In the genomic region with DNA sequence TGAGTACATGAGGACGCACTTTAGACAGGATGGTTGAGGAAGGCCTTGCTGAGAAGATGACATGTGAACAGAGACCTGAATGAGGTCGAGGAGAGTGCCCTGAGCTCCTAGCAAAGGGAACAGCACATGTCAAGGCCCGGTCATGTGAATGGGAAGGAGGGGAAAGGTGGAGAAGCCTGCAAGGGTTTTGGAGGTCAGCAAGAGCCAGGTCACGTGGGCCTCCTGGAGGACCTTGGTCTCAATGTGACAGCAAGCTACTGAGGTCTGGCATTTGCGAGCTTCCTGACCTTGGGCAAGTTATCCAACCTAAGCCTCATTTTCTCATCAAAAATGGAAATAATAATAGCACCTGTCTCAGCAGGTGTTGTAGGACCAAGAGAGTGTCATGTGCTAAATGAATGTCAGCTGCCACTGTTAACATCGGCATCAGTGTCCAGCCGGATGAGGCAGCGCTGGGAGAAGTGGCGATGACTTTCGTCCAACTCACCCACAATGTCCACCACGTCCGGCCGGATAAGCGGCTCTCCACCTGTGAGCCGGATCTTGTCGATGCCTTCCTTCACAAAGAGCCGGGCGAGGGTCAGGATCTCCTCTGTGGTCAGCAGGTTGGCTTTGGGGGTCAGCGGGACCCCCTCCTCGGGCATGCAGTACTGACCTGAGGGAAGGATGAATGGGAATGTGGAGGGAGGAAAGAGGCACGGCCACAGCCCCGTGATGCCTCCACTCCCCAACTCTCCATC, we compare ENCODE assay signal across 24 cellular contexts. TPM values are rescaled to one million over a fixed set of nuclear protein-coding genes. Genes with fewer than 3 reads are reported as not detected.
"Had no signal": no experiment of that assay in that cellular context is flagged by ENCODE, and none has a peak within 500 bp of the region (broad histone marks: within the 10 kb centered on the region; RNA-seq: fewer than 3 reads in every experiment).

No MANE protein-coding gene starts in this region.

- FAIRE-seq: astrocyte had no signal

- H3K4me3 ChIP-seq: SK-N-MC had no signal

- DNase-seq: activated CD4-positive, alpha-beta memory T cell treated with anti-CD3 and anti-CD28 coated beads, Interleukin-2, amount 10 ng/mL, durations not matched to agents 7 days and 5 days; activated CD4-positive, alpha-beta T cell treated with anti-CD3 and anti-CD28 coated beads, Interleukin-2, amount 50 U/mL, for 1 hour; activated CD4-positive, CD25-positive, alpha-beta regulatory T cell; activated T-cell treated with anti-CD3 and anti-CD28 coated beads for 4 hours; amygdala; KG1; NCI-H1092; NCI-H1417; NCI-H1694; NCI-H2029 treated with DMSO at 0.1 percent for 48 hours; NCI-H345; NCI-H510A; NCI-H526 treated with DMSO at 0.1 percent for 48 hours; NK-92 treated with Interleukin-12 subunit alpha and Interleukin-12 subunit beta, amount 100 ng/mL, for 24 hours; OCI-M1; RPMI8226; T-cell; T-helper 2 cell; T1000 had no signal

- H3K27ac ChIP-seq: SK-N-MC, VCaP had no signal

- ATAC-seq: Panc1, Right ventricle myocardium inferior, T-cell had no signal

RNA-seq across cellular contexts. Expression of a gene that starts 8.9 kb away (rescaled TPM):
- total RNA-seq: activated CD4-positive, alpha-beta memory T cell treated with anti-CD3 and anti-CD28 coated beads, Interleukin-2, amount 10 ng/mL, durations not matched to agents 7 days and 5 days had no signal
